29 cellular contexts compared by ENCODE assay signal in genomic region chr14:23675906-23676305, GRCh38. TPM values are rescaled to one million over a fixed set of nuclear protein-coding genes. Genes with fewer than 3 reads are reported as not detected.
"Had no signal": no experiment of that assay in that cellular context is flagged by ENCODE, and none has a peak within 500 bp of the region (broad histone marks: within the 10 kb centered on the region; RNA-seq: fewer than 3 reads in every experiment).

No MANE protein-coding gene starts in this region.

- H3K9me3 ChIP-seq: pancreas, prostate gland, right lobe of liver, sigmoid colon, suprapubic skin, testis, tibial artery, transverse colon, upper lobe of right lung, uterus had no signal

- DNase-seq: naive thymus-derived CD4-positive, alpha-beta T cell; natural killer cell; occipital lobe; pancreas; right cardiac atrium; right lobe of liver; sigmoid colon; small intestine; stimulated activated CD4-positive, alpha-beta T cell treated with anti-CD3 and anti-CD28 coated beads, Interleukin-15, amount 100 ng/mL, for 24 hours; stimulated activated CD4-positive, alpha-beta T cell treated with anti-CD3 and anti-CD28 coated beads, Interleukin-4, amount 100 ng/mL, for 1 hour; stimulated activated CD4-positive, alpha-beta T cell treated with anti-CD3 and anti-CD28 coated beads, Interleukin-4, amount 100 ng/mL, for 4 hours; stimulated activated CD8-positive, alpha-beta memory T cell treated with anti-CD3 and anti-CD28 coated beads, Interleukin-4, amount 100 ng/mL, for 48 hours; stimulated activated naive CD4-positive, alpha-beta T cell; stimulated activated naive CD8-positive, alpha-beta T cell treated with anti-CD3 and anti-CD28 coated beads, Interleukin-15, amount 100 ng/mL, for 72 hours; stimulated activated naive CD8-positive, alpha-beta T cell treated with anti-CD3 and anti-CD28 coated beads, Interleukin-15, Interleukin-2, amounts not matched to agents 100 U/mL and 50 U/mL, for 24 hours; substantia nigra; testis; tibial artery; transverse colon; upper lobe of right lung; uterus had no signal

- H3K27ac Mint-ChIP-seq: naive thymus-derived CD4-positive, alpha-beta T cell; natural killer cell; nephron; neural progenitor cell; stimulated activated memory B cell treated with anti-CD40 and anti-IgM and Interleukin-4, amounts not matched to agents 10 μg/mL and 1 μg/mL and 100 μg/mL, for 72 hours; stimulated activated naive CD8-positive, alpha-beta T cell treated with anti-CD3 and anti-CD28 coated beads, Interleukin-15, amount 100 ng/mL, for 72 hours; type B pancreatic cell had no signal

- H3K4me3 ChIP-seq: neural progenitor cell, pancreas, prostate gland, right lobe of liver, sigmoid colon, suprapubic skin, testis, tibial artery, transverse colon, upper lobe of right lung, uterus had no signal

- H3K4me3 Mint-ChIP-seq: naive thymus-derived CD4-positive, alpha-beta T cell; natural killer cell; nephron; neural progenitor cell; stimulated activated memory B cell treated with anti-CD40 and anti-IgM and Interleukin-4, amounts not matched to agents 10 μg/mL and 1 μg/mL and 100 μg/mL, for 72 hours; stimulated activated naive CD8-positive, alpha-beta T cell treated with anti-CD3 and anti-CD28 coated beads, Interleukin-15, amount 100 ng/mL, for 72 hours; type B pancreatic cell had no signal

- H3K36me3 Mint-ChIP-seq: naive thymus-derived CD4-positive, alpha-beta T cell; natural killer cell; neural progenitor cell; stimulated activated memory B cell treated with anti-CD40 and anti-IgM and Interleukin-4, amounts not matched to agents 10 μg/mL and 1 μg/mL and 100 μg/mL, for 72 hours; type B pancreatic cell had no signal

- H3K4me1 Mint-ChIP-seq: naive thymus-derived CD4-positive, alpha-beta T cell; natural killer cell; nephron; neural progenitor cell; stimulated activated memory B cell treated with anti-CD40 and anti-IgM and Interleukin-4, amounts not matched to agents 10 μg/mL and 1 μg/mL and 100 μg/mL, for 72 hours; stimulated activated naive CD8-positive, alpha-beta T cell treated with anti-CD3 and anti-CD28 coated beads, Interleukin-15, amount 100 ng/mL, for 72 hours had no signal

- H3K27me3 Mint-ChIP-seq: type B pancreatic cell had no signal

- H3K36me3 ChIP-seq: neural progenitor cell, pancreas, prostate gland, right lobe of liver, sigmoid colon, suprapubic skin, tibial artery, transverse colon, upper lobe of right lung, uterus had no signal

- H3K27me3 ChIP-seq: neural progenitor cell, pancreas, right lobe of liver, sigmoid colon, suprapubic skin, testis, tibial artery, transverse colon, uterus had no signal

- H3K9me3 Mint-ChIP-seq: naive thymus-derived CD4-positive, alpha-beta T cell; natural killer cell; neural progenitor cell; stimulated activated memory B cell treated with anti-CD40 and anti-IgM and Interleukin-4, amounts not matched to agents 10 μg/mL and 1 μg/mL and 100 μg/mL, for 72 hours; stimulated activated naive CD8-positive, alpha-beta T cell treated with anti-CD3 and anti-CD28 coated beads, Interleukin-15, amount 100 ng/mL, for 72 hours had no signal

- H3K27ac ChIP-seq: neural progenitor cell, pancreas, prostate gland, right lobe of liver, sigmoid colon, suprapubic skin, testis, tibial artery, transverse colon, upper lobe of right lung, uterus had no signal

RNA-seq across cellular contexts. Expression of gene DHRS2, which starts 39.7 kb away (rescaled TPM):
- total RNA-seq: posterior vena cava, right cardiac atrium, sigmoid colon, skeletal muscle tissue, transverse colon had no signal
- polyA plus RNA-seq: right cardiac atrium had no signal
